Comparison of ENCODE assay signal across 28 cellular contexts in genomic region chr4:62161446-62161845, GRCh38.
"Had no signal": no experiment of that assay in that cellular context is flagged by ENCODE, and none has a peak within 500 bp of the region (broad histone marks: within the 10 kb centered on the region; RNA-seq: fewer than 3 reads in every experiment).

No MANE protein-coding gene starts in this region.

- ATAC-seq: mucosa of descending colon; naive thymus-derived CD8-positive, alpha-beta T cell; right cardiac atrium; sciatic nerve; stimulated activated naive B cell treated with anti-CD40 and anti-IgM and Interleukin-4, amounts not matched to agents 10 μg/mL and 1 μg/mL and 100 μg/mL, for 72 hours; stimulated activated naive CD8-positive, alpha-beta T cell treated with anti-CD3 and anti-CD28 coated beads, Interleukin-15, Interleukin-2, amounts not matched to agents 100 U/mL and 50 U/mL, for 24 hours had no signal

- H3K4me1 ChIP-seq: neural progenitor cell, parathyroid adenoma, stomach, testis, thyroid gland, transverse colon, upper lobe of left lung, vagina had no signal

- H3K4me1 Mint-ChIP-seq: naive thymus-derived CD8-positive, alpha-beta T cell; nephron progenitor cell; neural progenitor cell; stimulated activated naive B cell treated with anti-CD40 and anti-IgM and Interleukin-4, amounts not matched to agents 10 μg/mL and 1 μg/mL and 100 μg/mL, for 72 hours had no signal

- H3K9me3 Mint-ChIP-seq: nephron progenitor cell had no signal

- DNase-seq: islet precursor cell; left ventricle myocardium inferior; mesendoderm; midbrain; mucosa of descending colon; naive thymus-derived CD8-positive, alpha-beta T cell; nephron progenitor cell; occipital lobe; right cardiac atrium; stimulated activated CD4-positive, alpha-beta T cell treated with anti-CD3 and anti-CD28 coated beads, Interleukin-12 subunit alpha, Interleukin-12 subunit beta, amount 100 ng/mL, for 4 hours; stimulated activated CD4-positive, alpha-beta T cell treated with anti-CD3 and anti-CD28 coated beads, Interleukin-15, amount 100 ng/mL, for 24 hours; stimulated activated CD4-positive, alpha-beta T cell treated with anti-CD3 and anti-CD28 coated beads, Interleukin-2, amount 100 ng/mL, for 24 hours; stimulated activated CD4-positive, alpha-beta T cell treated with anti-CD3 and anti-CD28 coated beads, Interleukin-4, amount 100 ng/mL, for 1 hour; stimulated activated naive B cell treated with anti-CD40 and anti-IgM and Interleukin-4, amounts not matched to agents 10 μg/mL and 1 μg/mL and 100 μg/mL, for 72 hours; stimulated activated naive CD8-positive, alpha-beta T cell treated with anti-CD3 and anti-CD28 coated beads, Interleukin-15, Interleukin-2, amounts not matched to agents 100 U/mL and 50 U/mL, for 24 hours; stomach; testis; thyroid gland; transverse colon; upper lobe of left lung had no signal

- H3K27ac Mint-ChIP-seq: naive thymus-derived CD8-positive, alpha-beta T cell; nephron progenitor cell; neural progenitor cell; stimulated activated naive B cell treated with anti-CD40 and anti-IgM and Interleukin-4, amounts not matched to agents 10 μg/mL and 1 μg/mL and 100 μg/mL, for 72 hours had no signal

- H3K36me3 ChIP-seq: left ventricle myocardium inferior, neural progenitor cell, neutrophil, stomach, thyroid gland, transverse colon, upper lobe of left lung, vagina had no signal

- H2AFZ ChIP-seq: hepatocyte, neural progenitor cell, parathyroid adenoma had no signal

- H3K27me3 Mint-ChIP-seq: naive thymus-derived CD8-positive, alpha-beta T cell; stimulated activated naive B cell treated with anti-CD40 and anti-IgM and Interleukin-4, amounts not matched to agents 10 μg/mL and 1 μg/mL and 100 μg/mL, for 72 hours had no signal

- H3K27ac ChIP-seq: hepatocyte, left ventricle myocardium inferior, neural progenitor cell, neutrophil, parathyroid adenoma, skin epidermis, stomach, testis, thyroid gland, transverse colon, upper lobe of left lung, vagina had no signal

- H3K27me3 ChIP-seq: hepatocyte, neural progenitor cell, neutrophil, stomach, testis, thyroid gland, transverse colon, upper lobe of left lung, vagina had no signal

- H3K4me3 Mint-ChIP-seq: naive thymus-derived CD8-positive, alpha-beta T cell; nephron progenitor cell; neural progenitor cell; stimulated activated naive B cell treated with anti-CD40 and anti-IgM and Interleukin-4, amounts not matched to agents 10 μg/mL and 1 μg/mL and 100 μg/mL, for 72 hours had no signal

- H3K36me3 Mint-ChIP-seq: naive thymus-derived CD8-positive, alpha-beta T cell; neural progenitor cell; stimulated activated naive B cell treated with anti-CD40 and anti-IgM and Interleukin-4, amounts not matched to agents 10 μg/mL and 1 μg/mL and 100 μg/mL, for 72 hours had no signal

- H3K79me2 ChIP-seq: hepatocyte, parathyroid adenoma had no signal

- H3K4me2 ChIP-seq: hepatocyte, neural progenitor cell had no signal

- H3K4me3 ChIP-seq: hepatocyte, left ventricle myocardium inferior, lung, mucosa of descending colon, neural progenitor cell, skin epidermis, stomach, testis, thyroid gland, transverse colon, upper lobe of left lung, vagina had no signal
